In the genomic region with DNA sequence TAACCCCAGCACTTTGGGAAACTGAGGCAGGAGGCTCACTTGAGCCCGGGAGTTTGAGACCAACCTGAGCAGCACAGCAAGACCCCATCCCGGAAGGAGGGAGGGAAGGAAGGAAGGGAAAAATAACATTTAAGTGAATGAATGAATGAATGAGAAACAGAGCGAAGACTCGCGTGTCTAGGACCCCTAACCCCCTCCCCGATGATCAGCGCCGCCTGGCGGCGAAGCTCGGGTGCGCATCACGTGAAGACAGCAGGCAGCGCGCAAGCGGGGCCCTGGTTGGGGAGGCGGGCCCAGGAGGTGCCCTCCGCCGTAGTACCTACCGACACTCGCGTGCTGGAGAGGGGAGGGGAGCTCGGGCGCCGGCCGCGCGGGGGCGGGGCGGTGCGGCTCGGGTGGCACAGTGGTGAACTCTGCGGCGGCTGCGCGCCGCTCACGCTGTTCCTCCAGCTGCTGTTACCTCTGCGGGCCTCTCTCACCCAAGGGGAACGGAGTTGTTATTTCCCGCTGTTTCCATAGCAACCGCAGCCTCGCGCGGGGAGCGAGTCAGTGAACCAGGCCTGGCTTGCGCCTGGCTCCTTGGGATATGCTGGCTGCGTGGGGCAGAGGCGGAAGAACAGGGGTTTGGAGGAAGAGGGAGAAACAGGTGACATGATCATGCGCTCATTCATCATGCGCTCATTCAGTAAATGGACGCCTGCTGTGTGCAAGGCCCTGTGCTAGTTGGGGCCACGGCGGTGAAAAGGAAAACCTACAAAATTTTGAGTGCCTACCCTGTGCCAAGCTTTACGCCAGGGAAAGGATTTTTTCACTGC, we compare ENCODE assay signal across 8 cellular contexts. TPM values are rescaled to one million over a fixed set of nuclear protein-coding genes. Genes with fewer than 3 reads are reported as not detected.
A peak's percentile ranks its signal among the peaks of the same experiment; 100 is the strongest.
DNase-seq lines count a peak whose midpoint lies in the region; ATAC-seq and TF ChIP-seq lines count a peak whose summit lies in the region.

No MANE protein-coding gene starts in this region.

- peaks cover 32% of the 10 kb centered on the region for H3K4me1 Mint-ChIP-seq in activated naive CD4-positive, alpha-beta T cell treated with anti-CD3 and anti-CD28 coated beads, Interleukin-2, amount 50 U/mL, for 24 hours

- H4K20me1 ChIP-seq in osteoblast (ENCODE audit: insufficient read depth, low read length) = no peaks in the 10 kb centered on the region

- no peaks in the 10 kb centered on the region for H3K9me3 ChIP-seq in SK-N-MC (ENCODE audit: low read depth, low read length)
- no peaks in the 10 kb centered on the region for H3K9me3 ChIP-seq in osteoblast (ENCODE audit: low read depth, low read length)
- no peaks in the 10 kb centered on the region for H3K9me3 ChIP-seq in thoracic aorta

- H3K27me3 Mint-ChIP-seq in activated naive CD4-positive, alpha-beta T cell treated with anti-CD3 and anti-CD28 coated beads, Interleukin-2, amount 50 U/mL, for 24 hours = peaks cover 5% of the 10 kb centered on the region

- peaks cover 26% of the 10 kb centered on the region for H3K27me3 ChIP-seq in osteoblast (ENCODE audit: insufficient read depth, low read length)
- no peaks in the 10 kb centered on the region for H3K27me3 ChIP-seq in thoracic aorta (replicated peaks; ENCODE audit: insufficient read depth)

- H3K36me3 Mint-ChIP-seq in activated naive CD4-positive, alpha-beta T cell treated with anti-CD3 and anti-CD28 coated beads, Interleukin-2, amount 50 U/mL, for 24 hours = no peaks in the 10 kb centered on the region

- H3K4me1 ChIP-seq in osteoblast (ENCODE audit: insufficient read depth, low read length) (peaks cover 5% of the 10 kb centered on the region), thoracic aorta (ENCODE audit: control insufficient read depth in 1 of 2, low read depth in 2 of 2) (peaks cover 13 to 23% of the 10 kb centered on the region in 2 donors)

- H3K27ac ChIP-seq in SK-N-MC = peak overlapping the region; percentile 86
- peak overlapping the region; percentile 0 for H3K27ac ChIP-seq in osteoblast (ENCODE audit: low read depth, low read length)
- no peak overlapping the region for H3K27ac ChIP-seq in thoracic aorta

- H2AFZ ChIP-seq in osteoblast (ENCODE audit: low read length) = peak overlapping the region; percentile 73

- TF ChIP-seq CTCF in NB4 (IDR thresholded peaks at IDR 0.05; ENCODE audit: low read depth, low read length) = peak; percentile 68
- TF ChIP-seq CTCF in osteoblast (IDR thresholded peaks at IDR 0.05; ENCODE audit: extremely low read depth, low read depth, low read length) = peak; percentile 71
- peak; percentile 64 for TF ChIP-seq CTCF in thoracic aorta (IDR thresholded peaks at IDR 0.05)

- H3K4me3 ChIP-seq in NB4 (ENCODE audit: low read depth, low read length) (peak overlapping the region; percentile 22), SK-N-MC (peak overlapping the region; percentile 73), osteoblast (ENCODE audit: insufficient read depth, low read length) (peak overlapping the region; percentile 63), thoracic aorta (peak overlapping the region; percentile 78)

- peak overlapping the region; percentile 56 for H3K9ac ChIP-seq in SK-N-MC (ENCODE audit: insufficient read length)

- H3K9me3 Mint-ChIP-seq in activated naive CD4-positive, alpha-beta T cell treated with anti-CD3 and anti-CD28 coated beads, Interleukin-2, amount 50 U/mL, for 24 hours = no peaks in the 10 kb centered on the region

- peak overlapping the region; percentile 73 for H3K4me2 ChIP-seq in osteoblast (ENCODE audit: insufficient read depth, low read length)

- no peaks in the 10 kb centered on the region for H3K79me2 ChIP-seq in osteoblast (ENCODE audit: insufficient read depth, low read length)

- no peak for TF ChIP-seq POLR2A in NB4 (IDR thresholded peaks at IDR 0.05; ENCODE audit: extremely low read depth, insufficient read length)

- H3K36me3 ChIP-seq in SK-N-MC (ENCODE audit: insufficient read depth, low read length) (no peaks in the 10 kb centered on the region), osteoblast (ENCODE audit: insufficient read depth, low read length) (no peaks in the 10 kb centered on the region), thoracic aorta (no peaks in the 10 kb centered on the region)

- intact Hi-C loops in Right ventricle myocardium inferior (cut with DNase I) = no loop called here

- peak overlapping the region; percentile 76 for H3K27ac Mint-ChIP-seq in activated naive CD4-positive, alpha-beta T cell treated with anti-CD3 and anti-CD28 coated beads, Interleukin-2, amount 50 U/mL, for 24 hours

- peak; percentile 82 for ATAC-seq in HG02571 (IDR thresholded peaks at IDR 0.05; ENCODE audit: unreplicated experiment)
- peak; percentile 77 for ATAC-seq in Right ventricle myocardium inferior
- peak; percentile 34 for ATAC-seq in thoracic aorta (ENCODE audit: insufficient number of reproducible peaks, low FRiP score, low read depth)

- peak; percentile 32 for DNase-seq in GM04504 (ENCODE audit: low read depth)
- peak; percentile 79 for DNase-seq in NB4 (ENCODE audit: low read depth)
- DNase-seq in SK-N-MC (ENCODE audit: low read depth, low spot score) = no peak
- peak; percentile 80 for DNase-seq in Right ventricle myocardium inferior (ENCODE audit: missing footprints)
- DNase-seq in osteoblast (ENCODE audit: insufficient read length, low spot score, missing footprints) = peak; percentile 85
- DNase-seq in thoracic aorta (ENCODE audit: low spot score) = peak; percentile 25

- H3K4me3 Mint-ChIP-seq in activated naive CD4-positive, alpha-beta T cell treated with anti-CD3 and anti-CD28 coated beads, Interleukin-2, amount 50 U/mL, for 24 hours = peak overlapping the region; percentile 88

RNA-seq across cellular contexts. Expression of a gene that starts 2.0 kb away (rescaled TPM):
- total RNA-seq in Right ventricle myocardium inferior (not detected), osteoblast (under 0.01 TPM in 2 replicates), thoracic aorta (not detected)

RNA-seq across cellular contexts. Expression of a gene that starts 42.9 kb away (rescaled TPM):
- 43.4 TPM for total RNA-seq in Right ventricle myocardium inferior
- 22.7 and 23.5 TPM in 2 replicates for total RNA-seq in osteoblast
- total RNA-seq in thoracic aorta = 10 to 100 TPM; 17.9 to 20.2 TPM

Comparison
In these comparisons a context has a peak if more than half of its experiments do, and no peak if none do; other contexts are left out.
1. H3K4me3 ChIP-seq: peak in every context shown above with its lines; median percentile 78 in thoracic aorta; 73 in SK-N-MC; 63 in osteoblast; 22 in NB4.
2. H3K27ac ChIP-seq: peak in SK-N-MC (single experiment) and osteoblast (single experiment); none in thoracic aorta (0 of 2).
3. Peak in every context shown above with its lines, with median percentiles within 50 percentile points of each other: ATAC-seq and CTCF ChIP-seq.